ENCODE assay signal across 11 cellular contexts in genomic region chr3:111851511-111851954, GRCh38. TPM values are rescaled to one million over a fixed set of nuclear protein-coding genes. Genes with fewer than 3 reads are reported as not detected.
DNase-seq lines count a peak whose midpoint lies in the region; FAIRE-seq and TF ChIP-seq lines count a peak whose summit lies in the region.
"Had no signal": no experiment of that assay in that cellular context is flagged by ENCODE, and none has a peak within 500 bp of the region (broad histone marks: within the 10 kb centered on the region; RNA-seq: fewer than 3 reads in every experiment).

No MANE protein-coding gene starts in this region.

- no peak for FAIRE-seq in GM12892 (lab: Jason Lieb, UNC)

- POLR2A ChIA-PET in Caco-2 (lab: Charles Lee), result interaction anchor here (0.7 kb wide), 1 partner anchor 127 kb away, joined by 10 read pairs; no protein-coding TSS in a partner anchor

- no peak overlapping the region for H3K4me3 ChIP-seq in Caco-2 (ENCODE audit: low read depth, low read length)
- H3K4me3 ChIP-seq in SJCRH30, result peak overlapping the region; percentile 17
- H3K4me3 ChIP-seq in fibroblast of mammary gland (ENCODE audit: control insufficient read depth, low read depth, low read length), result no peak overlapping the region
- no peak overlapping the region for H3K4me3 ChIP-seq in H7 (ENCODE audit: insufficient read depth, low read depth, low read length)

- no peak for TF ChIP-seq POLR2A in GM12892 (IDR thresholded peaks at IDR 0.05; ENCODE audit: low read depth, low read length)

- H3K27ac ChIP-seq in SJCRH30, result peak overlapping the region; percentile 87

- H3K27ac Mint-ChIP-seq in Caco-2 (ENCODE audit: unreplicated experiment) (peak overlapping the region; percentile 17), neural crest cell (ENCODE audit: unreplicated experiment) (peak overlapping the region; percentile 35)
- no peak overlapping the region for H3K27ac Mint-ChIP-seq in activated naive CD4-positive, alpha-beta T cell treated with anti-CD3 and anti-CD28 coated beads for 36 hours

- TF ChIP-seq CTCF in Caco-2 (IDR thresholded peaks at IDR 0.05; ENCODE audit: insufficient read depth in 1 of 2, low read depth in 1 of 2, low read length in 1 of 2, severe bottlenecking in 1 of 2, unreplicated experiment in 1 of 2) (no peak), fibroblast of mammary gland (conservative IDR thresholded peaks at IDR 0.05; ENCODE audit: control insufficient read depth, insufficient read depth, low read depth, low read length) (no peak), neural crest cell (conservative IDR thresholded peaks at IDR 0.05) (no peak)

- H3K36me3 Mint-ChIP-seq in Caco-2 (ENCODE audit: insufficient read depth, unreplicated experiment) (peaks cover 23% of the 10 kb centered on the region), neural crest cell (ENCODE audit: low read depth) (no peaks in the 10 kb centered on the region)
- no peaks in the 10 kb centered on the region for H3K36me3 Mint-ChIP-seq in activated naive CD4-positive, alpha-beta T cell treated with anti-CD3 and anti-CD28 coated beads for 36 hours (ENCODE audit: low read depth)

- H3K4me1 ChIP-seq in Caco-2 (0 out of 2 replicates have a peak, but pooled peaks cover 4% of the 10 kb centered on the region), SJCRH30 (peaks cover 38% of the 10 kb centered on the region)

- intact Hi-C loops in Caco-2 (cut with micrococcal nuclease; ENCODE audit: unreplicated experiment), result no loop called here
- intact Hi-C loops in activated naive CD4-positive, alpha-beta T cell treated with anti-CD3 and anti-CD28 coated beads for 36 hours (cut with micrococcal nuclease), result loop anchor here (10.0 kb wide), 1 partner anchor 307 kb away; the partner anchor contains the start of gene CD96

- CTCF ChIA-PET in Caco-2 (lab: Charles Lee), result interaction anchor here (1.0 kb wide), 1 partner anchor 9 kb away, joined by 3 read pairs; no protein-coding TSS in a partner anchor
- CTCF ChIA-PET in activated naive CD4-positive, alpha-beta T cell treated with anti-CD3 and anti-CD28 coated beads for 36 hours (lab: Charles Lee), result no interaction called here

- no peak overlapping the region for H3K4me3 Mint-ChIP-seq in Caco-2 (ENCODE audit: unreplicated experiment)
- no peak overlapping the region for H3K4me3 Mint-ChIP-seq in neural crest cell
- no peak overlapping the region for H3K4me3 Mint-ChIP-seq in activated naive CD4-positive, alpha-beta T cell treated with anti-CD3 and anti-CD28 coated beads for 36 hours

- no peaks in the 10 kb centered on the region for H3K27me3 Mint-ChIP-seq in Caco-2 (ENCODE audit: insufficient read depth, unreplicated experiment)
- no peaks in the 10 kb centered on the region for H3K27me3 Mint-ChIP-seq in neural crest cell (ENCODE audit: low read depth)
- peaks cover 2% of the 10 kb centered on the region for H3K27me3 Mint-ChIP-seq in activated naive CD4-positive, alpha-beta T cell treated with anti-CD3 and anti-CD28 coated beads for 36 hours (ENCODE audit: low read depth)

- H3K27me3 ChIP-seq in Caco-2 (replicated peaks; ENCODE audit: control insufficient read depth, insufficient read depth, low read length) (no peaks in the 10 kb centered on the region), SJCRH30 (no peaks in the 10 kb centered on the region), H7 (ENCODE audit: control insufficient read depth, insufficient read depth, low read length) (no peaks in the 10 kb centered on the region)

- no peaks in the 10 kb centered on the region for H3K9me3 ChIP-seq in Caco-2
- 0 out of 2 replicates have a peak, but pooled peaks cover 7% of the 10 kb centered on the region for H3K9me3 ChIP-seq in SJCRH30 (replicated peaks)

- no peaks in the 10 kb centered on the region for H3K36me3 ChIP-seq in Caco-2 (ENCODE audit: control insufficient read depth, insufficient read depth, low read length)
- no peaks in the 10 kb centered on the region for H3K36me3 ChIP-seq in SJCRH30
- no peaks in the 10 kb centered on the region for H3K36me3 ChIP-seq in H7 (replicated peaks; ENCODE audit: control insufficient read depth, insufficient read depth, low read length)

- no TSS peak for BruUV-seq in Caco-2 (replicated peaks; lab: Mats Ljungman, UMichigan)

- H3K4me1 Mint-ChIP-seq in Caco-2 (ENCODE audit: low read depth, unreplicated experiment) (peaks cover 29% of the 10 kb centered on the region), neural crest cell (peaks cover 15% of the 10 kb centered on the region)
- peaks cover 7% of the 10 kb centered on the region for H3K4me1 Mint-ChIP-seq in activated naive CD4-positive, alpha-beta T cell treated with anti-CD3 and anti-CD28 coated beads for 36 hours (ENCODE audit: low read depth)

- no peaks in the 10 kb centered on the region for H3K9me3 Mint-ChIP-seq in Caco-2 (ENCODE audit: unreplicated experiment)
- no peaks in the 10 kb centered on the region for H3K9me3 Mint-ChIP-seq in neural crest cell
- H3K9me3 Mint-ChIP-seq in activated naive CD4-positive, alpha-beta T cell treated with anti-CD3 and anti-CD28 coated beads for 36 hours, result no peaks in the 10 kb centered on the region

- no peak for DNase-seq in Caco-2
- DNase-seq in SJCRH30, result peak; percentile 86 to 94
- peak; percentile 43 for DNase-seq in fibroblast of mammary gland (ENCODE audit: low read depth)
- no peak for DNase-seq in neural crest cell (ENCODE audit: low read depth, low spot score)
- no peak for DNase-seq in H7
- DNase-seq in activated naive CD4-positive, alpha-beta T cell treated with anti-CD3 and anti-CD28 coated beads for 36 hours, result no peak
- DNase-seq in D341Med (ENCODE audit: low spot score), result no peak
- no peak for DNase-seq in GM12892 (ENCODE audit: insufficient read length)
- DNase-seq: activated CD4-positive, CD25-positive, alpha-beta regulatory T cell treated with anti-CD3 and anti-CD28 coated beads, Interleukin-2, amount 50 U/mL, for 72 hours; amygdala; DMS153 had no signal

RNA-seq across cellular contexts. Expression of gene PHLDB2, which starts 7.5 kb away (rescaled TPM):
- 59.9 and 60.5 TPM in 2 replicates for total RNA-seq in Caco-2 (2022)
- total RNA-seq in SJCRH30 (2014; rRNA removed; shearing (Covaris generic)), result 93.4 and 102 TPM in 2 replicates
- 45.8 and 49.0 TPM in 2 replicates for total RNA-seq in neural crest cell
- 39.6 and 43.3 TPM in 2 replicates for total RNA-seq in H7 (2014; rRNA removed; shearing (Covaris generic))
- 1 to 10 TPM; 1.1 TPM for total RNA-seq in activated naive CD4-positive, alpha-beta T cell treated with anti-CD3 and anti-CD28 coated beads for 36 hours
- not detected for polyA plus RNA-seq in GM12892 (2012; ENCODE audit: missing spikeins)

Comparison
In these comparisons a context has a peak if more than half of its experiments do, and no peak if none do; other contexts are left out.
1. DNase-seq: peak in SJCRH30 (2 of 2) and fibroblast of mammary gland (single experiment); none in Caco-2 (0 of 2), neural crest cell (single experiment), H7 (single experiment), activated naive CD4-positive, alpha-beta T cell treated with anti-CD3 and anti-CD28 coated beads for 36 hours (single experiment), D341Med (single experiment) and GM12892 (single experiment).
2. RNA of gene PHLDB2, which starts 7.5 kb away (total RNA-seq): 93.4 to 102 TPM in SJCRH30, 59.9 to 60.5 TPM in Caco-2, 45.8 to 49.0 TPM in neural crest cell and 39.6 to 43.3 TPM in H7; 1.1 TPM in activated naive CD4-positive, alpha-beta T cell treated with anti-CD3 and anti-CD28 coated beads for 36 hours; every median in the first group is over 10 times any median in the second.